1 cellular context compared by ENCODE assay signal in genomic region chr6:154733610-154734379, GRCh38.
TF ChIP-seq lines count a peak whose summit lies in the region.

No MANE protein-coding gene starts in this region.

TF ChIP-seq in HepG2, 621 proteins besides CTCF, POLR2A, EP300 and RAD21 (continued from another document and continues in another):
- TF ChIP-seq, protein P1, sequence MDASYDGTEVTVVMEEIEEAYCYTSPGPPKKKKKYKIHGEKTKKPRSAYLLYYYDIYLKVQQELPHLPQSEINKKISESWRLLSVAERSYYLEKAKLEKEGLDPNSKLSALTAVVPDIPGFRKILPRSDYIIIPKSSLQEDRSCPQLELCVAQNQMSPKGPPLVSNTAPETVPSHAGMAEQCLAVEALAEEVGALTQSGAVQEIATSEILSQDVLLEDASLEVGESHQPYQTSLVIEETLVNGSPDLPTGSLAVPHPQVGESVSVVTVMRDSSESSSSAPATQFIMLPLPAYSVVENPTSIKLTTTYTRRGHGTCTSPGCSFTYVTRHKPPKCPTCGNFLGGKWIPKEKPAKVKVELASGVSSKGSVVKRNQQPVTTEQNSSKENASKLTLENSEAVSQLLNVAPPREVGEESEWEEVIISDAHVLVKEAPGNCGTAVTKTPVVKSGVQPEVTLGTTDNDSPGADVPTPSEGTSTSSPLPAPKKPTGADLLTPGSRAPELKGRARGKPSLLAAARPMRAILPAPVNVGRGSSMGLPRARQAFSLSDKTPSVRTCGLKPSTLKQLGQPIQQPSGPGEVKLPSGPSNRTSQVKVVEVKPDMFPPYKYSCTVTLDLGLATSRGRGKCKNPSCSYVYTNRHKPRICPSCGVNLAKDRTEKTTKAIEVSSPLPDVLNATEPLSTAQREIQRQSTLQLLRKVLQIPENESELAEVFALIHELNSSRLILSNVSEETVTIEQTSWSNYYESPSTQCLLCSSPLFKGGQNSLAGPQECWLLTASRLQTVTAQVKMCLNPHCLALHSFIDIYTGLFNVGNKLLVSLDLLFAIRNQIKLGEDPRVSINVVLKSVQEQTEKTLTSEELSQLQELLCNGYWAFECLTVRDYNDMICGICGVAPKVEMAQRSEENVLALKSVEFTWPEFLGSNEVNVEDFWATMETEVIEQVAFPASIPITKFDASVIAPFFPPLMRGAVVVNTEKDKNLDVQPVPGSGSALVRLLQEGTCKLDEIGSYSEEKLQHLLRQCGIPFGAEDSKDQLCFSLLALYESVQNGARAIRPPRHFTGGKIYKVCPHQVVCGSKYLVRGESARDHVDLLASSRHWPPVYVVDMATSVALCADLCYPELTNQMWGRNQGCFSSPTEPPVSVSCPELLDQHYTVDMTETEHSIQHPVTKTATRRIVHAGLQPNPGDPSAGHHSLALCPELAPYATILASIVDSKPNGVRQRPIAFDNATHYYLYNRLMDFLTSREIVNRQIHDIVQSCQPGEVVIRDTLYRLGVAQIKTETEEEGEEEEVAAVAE (CRISPR knock-in tag; IDR thresholded peaks at IDR 0.05; ENCODE audit: borderline replicate concordance): 0 out of 2 replicates have a peak, but pooled peaks have one; percentile 54
- TF ChIP-seq ZNF382 (CRISPR knock-in tag; IDR thresholded peaks at IDR 0.05; ENCODE audit: borderline replicate concordance) (no peak), GPBP1L1 (CRISPR knock-in tag; IDR thresholded peaks at IDR 0.05) (no peak), SATB2 (CRISPR knock-in tag; IDR thresholded peaks at IDR 0.05) (no peak), ZNF224 (CRISPR knock-in tag; IDR thresholded peaks at IDR 0.05) (peak; percentile 90; the same call in 1 of the 2 replicates), ZBTB40 (IDR thresholded peaks at IDR 0.05) (no peak), ZBTB40 (CRISPR knock-in tag; IDR thresholded peaks at IDR 0.05) (peak; percentile 40; the same call in 1 of the 2 replicates), ZNF431 (CRISPR knock-in tag; IDR thresholded peaks at IDR 0.05; ENCODE audit: borderline replicate concordance, low read depth) (peak; percentile 59; the same call in 1 of the 2 replicates), ZNF138 (CRISPR knock-in tag; IDR thresholded peaks at IDR 0.05; ENCODE audit: low read depth) (peak; percentile 49), SKI (IDR thresholded peaks at IDR 0.05; ENCODE audit: partially characterized antibody) (peak; percentile 33), SAFB2 (CRISPR knock-in tag; IDR thresholded peaks at IDR 0.05; ENCODE audit: borderline replicate concordance, low read depth) (0 out of 2 replicates have a peak, but pooled peaks have one; percentile 3), FOXO4 (CRISPR knock-in tag; conservative IDR thresholded peaks at IDR 0.05) (peak; percentile 90; the same call in 1 of the 2 replicates), SMAD9 (CRISPR knock-in tag; IDR thresholded peaks at IDR 0.05) (no peak), HMG20B (CRISPR knock-in tag; conservative IDR thresholded peaks at IDR 0.05) (0 out of 2 replicates have a peak, but pooled peaks have one; percentile 25), ZMYM3 (CRISPR knock-in tag; IDR thresholded peaks at IDR 0.05) (no peak), NCOR1 (IDR thresholded peaks at IDR 0.05; ENCODE audit: borderline replicate concordance, low read length) (peak; percentile 48; the same call in 1 of the 2 replicates), ATF2 (CRISPR knock-in tag; IDR thresholded peaks at IDR 0.05) (no peak; the same call in 1 of the 2 replicates), KDM3A (CRISPR knock-in tag; IDR thresholded peaks at IDR 0.05; ENCODE audit: low read depth) (peak; percentile 59; the same call in 1 of the 2 replicates), FOXC1 (CRISPR knock-in tag; IDR thresholded peaks at IDR 0.05; ENCODE audit: borderline replicate concordance) (peak; percentile 90), SNAI1 (CRISPR knock-in tag; IDR thresholded peaks at IDR 0.05; ENCODE audit: borderline replicate concordance) (0 out of 2 replicates have a peak, but pooled peaks have one; percentile 22), RBAK (CRISPR knock-in tag; IDR thresholded peaks at IDR 0.05) (no peak), SP1 (IDR thresholded peaks at IDR 0.05) (no peak), SP1 (CRISPR knock-in tag; IDR thresholded peaks at IDR 0.05) (peak; percentile 59), SMAD3 (CRISPR knock-in tag; IDR thresholded peaks at IDR 0.05) (no peak; the same call in 1 of the 2 replicates), NCOA1 (CRISPR knock-in tag; IDR thresholded peaks at IDR 0.05) (peak; percentile 98), MAX (IDR thresholded peaks at IDR 0.05) (peak; percentile 39; the same call in 1 of the 2 replicates), MED8 (CRISPR knock-in tag; IDR thresholded peaks at IDR 0.05; ENCODE audit: insufficient replicate concordance) (no peak), TEAD2 (CRISPR knock-in tag; IDR thresholded peaks at IDR 0.05) (no peak), ZNF558 (CRISPR knock-in tag; IDR thresholded peaks at IDR 0.05; ENCODE audit: borderline replicate concordance) (no peak; the same call in 1 of the 2 replicates), ZNF879 (CRISPR knock-in tag; IDR thresholded peaks at IDR 0.05) (no peak), ATF1 (CRISPR knock-in tag; IDR thresholded peaks at IDR 0.05) (peak; percentile 67; the same call in 1 of the 2 replicates), HBP1 (CRISPR knock-in tag; IDR thresholded peaks at IDR 0.05; ENCODE audit: low read depth) (no peak; the same call in none of the 2 replicates), ZNF550 (CRISPR knock-in tag; IDR thresholded peaks at IDR 0.05; ENCODE audit: borderline replicate concordance) (no peak), NCOA2 (CRISPR knock-in tag; IDR thresholded peaks at IDR 0.05) (peak; percentile 12; the same call in 1 of the 2 replicates), HOMEZ (CRISPR knock-in tag; IDR thresholded peaks at IDR 0.05; ENCODE audit: low read depth) (peak; percentile 56; the same call in 1 of the 2 replicates), ZNF460 (CRISPR knock-in tag; IDR thresholded peaks at IDR 0.05; ENCODE audit: borderline replicate concordance) (no peak)
- TF ChIP-seq, protein P2, sequence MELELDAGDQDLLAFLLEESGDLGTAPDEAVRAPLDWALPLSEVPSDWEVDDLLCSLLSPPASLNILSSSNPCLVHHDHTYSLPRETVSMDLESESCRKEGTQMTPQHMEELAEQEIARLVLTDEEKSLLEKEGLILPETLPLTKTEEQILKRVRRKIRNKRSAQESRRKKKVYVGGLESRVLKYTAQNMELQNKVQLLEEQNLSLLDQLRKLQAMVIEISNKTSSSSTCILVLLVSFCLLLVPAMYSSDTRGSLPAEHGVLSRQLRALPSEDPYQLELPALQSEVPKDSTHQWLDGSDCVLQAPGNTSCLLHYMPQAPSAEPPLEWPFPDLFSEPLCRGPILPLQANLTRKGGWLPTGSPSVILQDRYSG (CRISPR knock-in tag; IDR thresholded peaks at IDR 0.05): no peak
